17 cellular contexts compared by ENCODE assay signal in genomic region chr13:114089751-114090400, GRCh38. TPM values are rescaled to one million over a fixed set of nuclear protein-coding genes. Genes with fewer than 3 reads are reported as not detected.
DNase-seq lines count a peak whose midpoint lies in the region; ATAC-seq, FAIRE-seq and TF ChIP-seq lines count a peak whose summit lies in the region.
"Had no signal": no experiment of that assay in that cellular context is flagged by ENCODE, and none has a peak within 500 bp of the region (broad histone marks: within the 10 kb centered on the region; RNA-seq: fewer than 3 reads in every experiment).

No MANE protein-coding gene starts in this region.

- no peak for TF ChIP-seq EP300 in HepG2 (IDR thresholded peaks at IDR 0.05; ENCODE audit: low read depth in 2 of 2, low read length in 2 of 2)
- no peak for TF ChIP-seq EP300 in HepG2 (CRISPR knock-in tag; IDR thresholded peaks at IDR 0.05; ENCODE audit: borderline replicate concordance)

- BruUV-seq in HepG2 (replicated peaks; lab: Mats Ljungman, UMichigan): no TSS peak

- DNase-seq in right lobe of liver (peak in 2 of 3 donors; percentile 22), HepG2 (ENCODE audit: low spot score) (no peak), activated B cell treated with CpG ODN at 0.5 μM for 24 hours (no peak), mucosa of descending colon (peak in 1 of 3 donors; percentile 45), urothelium cell line (ENCODE audit: low spot score) (no peak), HT-29 (ENCODE audit: low spot score) (no peak), medulla oblongata (ENCODE audit: extremely low spot score) (no peak)
- no peak for DNase-seq in stimulated activated CD4-positive, alpha-beta T cell treated with anti-CD3 and anti-CD28 coated beads, Interleukin-2, amount 100 ng/mL, for 24 hours
- DNase-seq: activated gamma-delta T cell; DMS79 treated with DMSO at 0.1 percent for 48 hours; NCI-H1092; NCI-H446 treated with DMSO at 0.1 percent for 48 hours; stimulated activated CD8-positive, alpha-beta memory T cell treated with anti-CD3 and anti-CD28 coated beads, Interleukin-4, amount 100 ng/mL, for 48 hours had no signal

- no peak for TF ChIP-seq CTCF in right lobe of liver (IDR thresholded peaks at IDR 0.05)
- TF ChIP-seq CTCF in HepG2 (CRISPR knock-in tag; IDR thresholded peaks at IDR 0.05): no peak
- no peak for TF ChIP-seq CTCF in activated B cell treated with CpG ODN at 0.5 μM for 24 hours (IDR thresholded peaks at IDR 0.05)
- TF ChIP-seq CTCF in mucosa of descending colon (IDR thresholded peaks at IDR 0.05): no peak

- no peak overlapping the region for H3K4me2 ChIP-seq in HepG2 (ENCODE audit: low read depth, low read length)

- no peak for FAIRE-seq in HepG2 (lab: Jason Lieb, UNC)
- peak; percentile 55 for FAIRE-seq in urothelium cell line (lab: Jason Lieb, UNC)
- FAIRE-seq: RCC 7860 had no signal

- CTCF ChIA-PET in HepG2 (lab: Yijun Ruan, JAX; ENCODE audit: low intra/inter-chr PET ratio, low total read pairs) (no interaction called here), activated B cell treated with CpG ODN at 0.5 μM for 24 hours (lab: Charles Lee) (no interaction called here)

- H2AFZ ChIP-seq in HepG2 (ENCODE audit: low read length): no peak overlapping the region

- no peak overlapping the region for H3K9ac ChIP-seq in HepG2 (ENCODE audit: insufficient read depth, low read depth, low read length)

- in situ Hi-C loops in HepG2 (cut with HindIII; ENCODE audit: extremely low pct_ligation_motif_present, low pct_unique_long_range_greater_than_20kb): no loop called here

- H3K36me3 Mint-ChIP-seq in activated B cell treated with CpG ODN at 0.5 μM for 24 hours (ENCODE audit: low read depth): peaks cover 31% of the 10 kb centered on the region

- no peaks in the 10 kb centered on the region for H4K20me1 ChIP-seq in HepG2 (ENCODE audit: insufficient read depth, low read length)

- 84% methylated on average over 18 of the region's 25 CpGs for WGBS in right lobe of liver (ENCODE audit: insufficient coverage, low coverage, low lambda C conversion rate, missing lambda C conversion rate)
- WGBS in HepG2 (ENCODE audit: low lambda C conversion rate): 31% methylated on average over 24 of the region's 25 CpGs

- no peak for TF ChIP-seq POLR2A in right lobe of liver (IDR thresholded peaks at IDR 0.05)
- no peak for TF ChIP-seq POLR2A in HepG2 (IDR thresholded peaks at IDR 0.05; ENCODE audit: insufficient read depth in 1 of 2, low read depth in 2 of 2, low read length in 2 of 2)

- peaks cover 24% of the 10 kb centered on the region for H3K9me3 Mint-ChIP-seq in activated B cell treated with CpG ODN at 0.5 μM for 24 hours

- peaks cover 26% of the 10 kb centered on the region for H3K4me1 Mint-ChIP-seq in activated B cell treated with CpG ODN at 0.5 μM for 24 hours

- H3K79me2 ChIP-seq in HepG2 (ENCODE audit: insufficient read depth, low read length): no peaks in the 10 kb centered on the region

- no peak for ATAC-seq in right lobe of liver
- no peak for ATAC-seq in HepG2
- no peak for ATAC-seq in activated B cell treated with CpG ODN at 0.5 μM for 24 hours (ENCODE audit: low read depth)
- peak; percentile 82 for ATAC-seq in mucosa of descending colon
- ATAC-seq: gastroesophageal sphincter had no signal

- no peak overlapping the region for H3K4me3 Mint-ChIP-seq in activated B cell treated with CpG ODN at 0.5 μM for 24 hours

- H3K27ac ChIP-seq in right lobe of liver (no peak overlapping the region), HepG2 (ENCODE audit: extremely low read length, insufficient read depth, low read length) (no peak overlapping the region)
- H3K27ac ChIP-seq: cardiac muscle cell, vagina had no signal

- POLR2A ChIA-PET in HepG2 (lab: Yijun Ruan, JAX) (no interaction called here), activated B cell treated with CpG ODN at 0.5 μM for 24 hours (lab: Charles Lee) (interaction anchor here (0.6 to 1.2 kb wide), 2 partner anchors 13 to 24 kb away, joined by 3 to 8 read pairs; no protein-coding TSS in a partner anchor)

- no peaks in the 10 kb centered on the region for H3K27me3 Mint-ChIP-seq in activated B cell treated with CpG ODN at 0.5 μM for 24 hours

- H3K4me3 ChIP-seq in right lobe of liver (no peak overlapping the region), HepG2 (replicated peaks in 1 of 3; ENCODE audit: insufficient read depth in 1 of 3, low read depth in 2 of 3, low read length in 3 of 3) (no peak overlapping the region), mucosa of descending colon (no peak overlapping the region)
- H3K4me3 ChIP-seq: cardiac muscle cell, gastroesophageal sphincter, vagina had no signal

- intact Hi-C loops in right lobe of liver (cut with DNase I): no loop called here
- intact Hi-C loops in HepG2 (cut with micrococcal nuclease; ENCODE audit: unreplicated experiment): no loop called here
- intact Hi-C loops in activated B cell treated with CpG ODN at 0.5 μM for 24 hours (cut with micrococcal nuclease): no loop called here
- intact Hi-C loops in mucosa of descending colon (cut with DNase I, micrococcal nuclease): no loop called here

- no peak for TF ChIP-seq RAD21 in HepG2 (CRISPR knock-in tag; IDR thresholded peaks at IDR 0.05)

- H3K9me3 ChIP-seq in right lobe of liver: no peaks in the 10 kb centered on the region
- peaks cover 5% of the 10 kb centered on the region; the same call in 1 of the 2 replicates for H3K9me3 ChIP-seq in HepG2 (ENCODE audit: low read length)
- peaks cover 12% of the 10 kb centered on the region for H3K9me3 ChIP-seq in mucosa of descending colon
- H3K9me3 ChIP-seq: vagina had no signal

- H3K27ac Mint-ChIP-seq in activated B cell treated with CpG ODN at 0.5 μM for 24 hours: peak overlapping the region; percentile 83

- no peaks in the 10 kb centered on the region for H3K4me1 ChIP-seq in right lobe of liver
- no peaks in the 10 kb centered on the region for H3K4me1 ChIP-seq in HepG2 (ENCODE audit: insufficient read depth, low read length)
- peaks cover 4% of the 10 kb centered on the region for H3K4me1 ChIP-seq in mucosa of descending colon (ENCODE audit: low read depth)
- H3K4me1 ChIP-seq: gastroesophageal sphincter had no signal

- H3K36me3 ChIP-seq in right lobe of liver (no peaks in the 10 kb centered on the region), HepG2 (replicated peaks in 1 of 2; ENCODE audit: control insufficient read depth in 1 of 2, insufficient read depth in 2 of 2, low read length in 2 of 2) (no peaks in the 10 kb centered on the region), mucosa of descending colon (ENCODE audit: low read depth) (no peaks in the 10 kb centered on the region)
- H3K36me3 ChIP-seq: cardiac muscle cell, vagina had no signal

- no peaks in the 10 kb centered on the region for H3K27me3 ChIP-seq in right lobe of liver
- peaks cover 2 to 21% of the 10 kb centered on the region in 2 experiments; a peak in 4 of 5 replicates for H3K27me3 ChIP-seq in HepG2 (ENCODE audit: control insufficient read depth in 1 of 2, insufficient read depth in 2 of 2, low read length in 2 of 2)
- H3K27me3 ChIP-seq: cardiac muscle cell, gastroesophageal sphincter, vagina had no signal

TF ChIP-seq in HepG2, 621 proteins besides CTCF, POLR2A, EP300 and RAD21 (continues in another document):
- no peak for TF ChIP-seq SALL1 (CRISPR knock-in tag; IDR thresholded peaks at IDR 0.05)
- TF ChIP-seq GFI1 (CRISPR knock-in tag; IDR thresholded peaks at IDR 0.05; ENCODE audit: borderline replicate concordance): no peak
- no peak for TF ChIP-seq NFKB2 (CRISPR knock-in tag; IDR thresholded peaks at IDR 0.05; ENCODE audit: borderline replicate concordance)
- no peak for TF ChIP-seq CHD4 (IDR thresholded peaks at IDR 0.05; ENCODE audit: borderline replicate concordance, low read length)
- no peak for TF ChIP-seq STAT5B (CRISPR knock-in tag; IDR thresholded peaks at IDR 0.05)
- no peak for TF ChIP-seq BORCS8-MEF2B (CRISPR knock-in tag; IDR thresholded peaks at IDR 0.05)

RNA-seq across cellular contexts. Expression of gene RASA3, which starts 42.5 kb away (rescaled TPM):
- 1 to 10 TPM; 3.5 to 7.9 (median 4.6) TPM for total RNA-seq in right lobe of liver
- total RNA-seq in HepG2 (2016; rRNA removed; fragmentation: Illumina TruSeq; extraction: Trizol): not detected in 2 replicates
- total RNA-seq in HepG2 (2016; cell fraction: cytosol; rRNA removed; fragmentation: Illumina TruSeq; extraction: Trizol; ENCODE audit: low read depth): not detected in 2 replicates
- 0.06 and 0.09 TPM in 2 replicates for total RNA-seq in HepG2 (2016; cell fraction: insoluble cytoplasmic fraction; rRNA removed; fragmentation: Illumina TruSeq; extraction: Trizol)
- total RNA-seq in HepG2 (2016; cell fraction: membrane; rRNA removed; fragmentation: Illumina TruSeq; extraction: Trizol): not detected in 2 replicates
- 0.09 TPM in 1 of 2 replicates, not detected in the other for total RNA-seq in HepG2 (2016; cell fraction: nucleus; rRNA removed; fragmentation: Illumina TruSeq; extraction: Trizol)
- 0.05 and 0.07 TPM in 2 replicates for polyA plus RNA-seq in HepG2 (2011; rRNA removed)
- 0.09 TPM in 2 replicates for polyA plus RNA-seq in HepG2 (2011; cell fraction: cytosol; rRNA removed)
- 0.14 and 0.21 TPM in 2 replicates for polyA plus RNA-seq in HepG2 (2011; cell fraction: nucleus; rRNA removed)
- 0.04 TPM in 1 of 2 replicates, not detected in the other for polyA plus RNA-seq in HepG2 (2012)
- not detected in 2 replicates for polyA plus RNA-seq in HepG2 (2016; cell fraction: cytosol; fragmentation: Illumina TruSeq; extraction: Trizol; ENCODE audit: low read depth)
- polyA plus RNA-seq in HepG2 (2016; cell fraction: insoluble cytoplasmic fraction; fragmentation: Illumina TruSeq; extraction: Trizol; ENCODE audit: low read depth): not detected in 2 replicates
- polyA plus RNA-seq in HepG2 (2016; cell fraction: membrane; fragmentation: Illumina TruSeq; extraction: Trizol; ENCODE audit: low read depth): not detected in 2 replicates
- 0.11 TPM in 1 of 2 replicates, not detected in the other for polyA plus RNA-seq in HepG2 (2016; cell fraction: nucleus; fragmentation: Illumina TruSeq; extraction: Trizol; ENCODE audit: insufficient read depth, low read depth)
- 0.20 and 10.0 TPM in 2 replicates for polyA minus RNA-seq in HepG2 (2011; rRNA and poly(A)+ RNA removed; ENCODE audit: low replicate concordance)
- polyA minus RNA-seq in HepG2 (2011; cell fraction: cytosol; rRNA and poly(A)+ RNA removed): 0.20 and 0.26 TPM in 2 replicates
- 0.12 and 0.26 TPM in 2 replicates for polyA minus RNA-seq in HepG2 (2011; cell fraction: nucleus; rRNA and poly(A)+ RNA removed)
- total RNA-seq in activated B cell treated with CpG ODN at 0.5 μM for 24 hours: 17.5 and 20.4 TPM in 2 replicates
- total RNA-seq in mucosa of descending colon: 10 to 100 TPM in 1 of 3 donors, 1 to 10 TPM in 2; 7.9 to 19.0 (median 8.4) TPM
- total RNA-seq in HT-29 (2014; rRNA removed; shearing (Covaris generic)): 24.9 and 25.1 TPM in 2 replicates

Comparison
In these comparisons a context has a peak if more than half of its experiments do, and no peak if none do; other contexts are left out.
1. DNase-seq: peak in right lobe of liver (2 of 3); none in HepG2 (single experiment), activated B cell treated with CpG ODN at 0.5 μM for 24 hours (single experiment), urothelium cell line (single experiment), HT-29 (single experiment), medulla oblongata (single experiment) and stimulated activated CD4-positive, alpha-beta T cell treated with anti-CD3 and anti-CD28 coated beads, Interleukin-2, amount 100 ng/mL, for 24 hours (0 of 2).